In the genomic region with DNA sequence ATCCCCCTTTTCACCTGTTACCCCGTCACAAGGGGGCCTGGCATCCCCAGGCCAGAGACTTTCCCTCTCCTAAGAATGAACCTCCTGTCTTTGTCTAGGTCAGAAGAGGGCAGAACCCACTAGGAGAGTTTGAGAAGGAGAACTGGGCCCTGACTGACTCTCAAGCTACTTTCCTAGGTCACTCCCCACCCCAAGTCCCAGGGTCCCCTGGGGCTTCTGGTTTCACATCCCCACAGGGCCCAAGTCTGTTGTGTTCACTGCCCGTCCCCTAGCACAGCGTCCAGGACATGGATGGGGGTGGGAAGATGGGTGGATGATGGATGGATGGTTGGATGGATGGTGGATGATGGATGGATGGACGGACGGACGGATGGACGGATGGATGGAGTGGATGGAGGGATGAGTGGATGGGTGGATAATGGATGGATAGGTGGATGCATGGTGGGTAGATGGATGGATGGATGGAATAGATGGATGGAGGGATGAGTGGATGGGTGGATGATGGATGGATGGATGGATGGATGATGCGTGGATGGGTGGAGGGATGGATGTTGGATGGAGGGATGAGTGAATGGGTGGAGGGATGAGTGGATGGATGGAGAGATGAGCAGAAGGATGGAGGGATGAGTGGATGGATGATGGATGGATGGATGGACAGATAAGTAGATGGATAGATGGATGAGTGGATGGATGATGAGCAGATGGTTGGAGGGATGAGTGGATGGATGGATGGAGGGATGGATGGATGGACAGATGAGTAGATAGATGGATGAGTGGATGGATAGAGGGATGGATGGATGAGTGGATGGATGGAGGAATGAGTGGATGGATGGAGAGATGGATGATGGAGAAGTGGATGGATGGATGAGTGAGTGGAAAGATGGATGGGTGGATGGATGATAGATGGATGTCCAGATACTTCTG, we compare ENCODE assay signal across 2 cellular contexts.
TF ChIP-seq lines count a peak whose summit lies in the region.

No MANE protein-coding gene starts in this region.

TF ChIP-seq in IMR-90, 13 proteins besides CTCF, POLR2A, EP300 and RAD21:
- TF ChIP-seq MXI1 (IDR thresholded peaks at IDR 0.05; ENCODE audit: borderline replicate concordance, low read depth, low read length) (no peak), SMC3 (IDR thresholded peaks at IDR 0.05; ENCODE audit: low read depth, low read length) (no peak), RCOR1 (IDR thresholded peaks at IDR 0.05; ENCODE audit: insufficient replicate concordance, low read length) (no peak), CHD1 (IDR thresholded peaks at IDR 0.05; ENCODE audit: low read depth, low read length) (no peak), RFX5 (IDR thresholded peaks at IDR 0.05; ENCODE audit: low read depth, low read length) (no peak), FOS (IDR thresholded peaks at IDR 0.05; ENCODE audit: low read depth, low read length) (no peak), BHLHE40 (IDR thresholded peaks at IDR 0.05; ENCODE audit: low read depth, low read length) (no peak)
- TF ChIP-seq, protein P1, sequence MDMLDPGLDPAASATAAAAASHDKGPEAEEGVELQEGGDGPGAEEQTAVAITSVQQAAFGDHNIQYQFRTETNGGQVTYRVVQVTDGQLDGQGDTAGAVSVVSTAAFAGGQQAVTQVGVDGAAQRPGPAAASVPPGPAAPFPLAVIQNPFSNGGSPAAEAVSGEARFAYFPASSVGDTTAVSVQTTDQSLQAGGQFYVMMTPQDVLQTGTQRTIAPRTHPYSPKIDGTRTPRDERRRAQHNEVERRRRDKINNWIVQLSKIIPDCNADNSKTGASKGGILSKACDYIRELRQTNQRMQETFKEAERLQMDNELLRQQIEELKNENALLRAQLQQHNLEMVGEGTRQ (IDR thresholded peaks at IDR 0.05; ENCODE audit: low read depth, low read length), result no peak

TF ChIP-seq in H1, 55 proteins besides CTCF, POLR2A, EP300 and RAD21:
- TF ChIP-seq SUZ12 (IDR thresholded peaks at IDR 0.05; ENCODE audit: low read length), result no peak
- TF ChIP-seq GTF2F1 (IDR thresholded peaks at IDR 0.05; ENCODE audit: borderline replicate concordance, low read depth, low read length), result no peak
- TF ChIP-seq SIX5 (IDR thresholded peaks at IDR 0.05; ENCODE audit: low read depth, low read length), result no peak
- TF ChIP-seq CREB1 (IDR thresholded peaks at IDR 0.05), result no peak
- TF ChIP-seq, protein P2, sequence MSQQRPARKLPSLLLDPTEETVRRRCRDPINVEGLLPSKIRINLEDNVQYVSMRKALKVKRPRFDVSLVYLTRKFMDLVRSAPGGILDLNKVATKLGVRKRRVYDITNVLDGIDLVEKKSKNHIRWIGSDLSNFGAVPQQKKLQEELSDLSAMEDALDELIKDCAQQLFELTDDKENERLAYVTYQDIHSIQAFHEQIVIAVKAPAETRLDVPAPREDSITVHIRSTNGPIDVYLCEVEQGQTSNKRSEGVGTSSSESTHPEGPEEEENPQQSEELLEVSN (IDR thresholded peaks at IDR 0.05), result no peak
- TF ChIP-seq, protein P3, sequence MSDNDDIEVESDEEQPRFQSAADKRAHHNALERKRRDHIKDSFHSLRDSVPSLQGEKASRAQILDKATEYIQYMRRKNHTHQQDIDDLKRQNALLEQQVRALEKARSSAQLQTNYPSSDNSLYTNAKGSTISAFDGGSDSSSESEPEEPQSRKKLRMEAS (IDR thresholded peaks at IDR 0.05), result no peak
- TF ChIP-seq CBX8 (IDR thresholded peaks at IDR 0.05; ENCODE audit: borderline replicate concordance, low read depth, low read length), result no peak
- TF ChIP-seq SRF (IDR thresholded peaks at IDR 0.05; ENCODE audit: low read depth, low read length), result no peak
- TF ChIP-seq EZH2 (IDR thresholded peaks at IDR 0.05; ENCODE audit: low read depth, low read length, severe bottlenecking), result no peak
TF ChIP-seq in H1: peak in this region for 0.
